Comparison of ENCODE assay signal across 8 cellular contexts in the genomic region with DNA sequence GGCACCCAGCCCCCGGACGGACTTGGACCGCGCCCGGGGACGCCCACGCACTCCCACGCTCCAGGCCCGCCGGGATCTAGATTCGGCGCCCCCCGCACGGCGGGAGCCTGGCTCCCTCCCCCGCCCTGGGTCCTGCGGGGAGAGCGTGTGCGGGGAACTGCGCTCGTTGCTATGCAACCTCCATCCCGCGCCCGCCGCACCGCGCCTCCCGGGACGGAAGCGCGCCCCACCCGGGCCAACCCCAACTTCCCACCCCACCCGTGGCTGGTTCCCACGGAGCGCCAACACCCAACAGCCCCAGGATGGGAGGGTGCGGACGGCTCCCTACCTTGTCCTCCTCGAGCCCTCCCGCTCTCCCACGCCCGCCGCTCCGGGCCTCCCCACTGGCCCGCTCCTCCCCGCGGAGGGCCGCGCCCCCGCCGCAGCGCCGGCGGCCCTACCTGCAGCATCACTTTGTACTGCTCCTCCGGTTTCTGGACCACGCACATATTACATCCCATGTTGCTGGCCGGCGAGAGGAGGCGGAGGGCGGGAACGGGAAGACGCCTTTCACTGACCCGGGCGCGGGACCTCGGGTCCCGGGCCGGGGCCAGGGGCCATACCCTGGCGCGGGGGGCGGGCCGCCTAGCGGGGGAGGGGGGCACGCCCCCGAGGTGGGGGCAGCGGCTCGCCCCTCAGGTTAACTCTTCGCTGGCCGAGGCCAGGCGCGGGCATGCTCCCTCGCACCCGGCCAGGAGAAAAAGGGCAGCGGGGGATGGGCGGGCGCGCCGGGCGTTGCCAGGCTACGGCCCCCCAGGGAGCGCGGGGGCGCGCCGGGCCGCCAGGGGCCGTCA. TPM values are rescaled to one million over a fixed set of nuclear protein-coding genes. Genes with fewer than 3 reads are reported as not detected.
DNase-seq lines count a peak whose midpoint lies in the region; ATAC-seq and TF ChIP-seq lines count a peak whose summit lies in the region.

A gene with protein sequence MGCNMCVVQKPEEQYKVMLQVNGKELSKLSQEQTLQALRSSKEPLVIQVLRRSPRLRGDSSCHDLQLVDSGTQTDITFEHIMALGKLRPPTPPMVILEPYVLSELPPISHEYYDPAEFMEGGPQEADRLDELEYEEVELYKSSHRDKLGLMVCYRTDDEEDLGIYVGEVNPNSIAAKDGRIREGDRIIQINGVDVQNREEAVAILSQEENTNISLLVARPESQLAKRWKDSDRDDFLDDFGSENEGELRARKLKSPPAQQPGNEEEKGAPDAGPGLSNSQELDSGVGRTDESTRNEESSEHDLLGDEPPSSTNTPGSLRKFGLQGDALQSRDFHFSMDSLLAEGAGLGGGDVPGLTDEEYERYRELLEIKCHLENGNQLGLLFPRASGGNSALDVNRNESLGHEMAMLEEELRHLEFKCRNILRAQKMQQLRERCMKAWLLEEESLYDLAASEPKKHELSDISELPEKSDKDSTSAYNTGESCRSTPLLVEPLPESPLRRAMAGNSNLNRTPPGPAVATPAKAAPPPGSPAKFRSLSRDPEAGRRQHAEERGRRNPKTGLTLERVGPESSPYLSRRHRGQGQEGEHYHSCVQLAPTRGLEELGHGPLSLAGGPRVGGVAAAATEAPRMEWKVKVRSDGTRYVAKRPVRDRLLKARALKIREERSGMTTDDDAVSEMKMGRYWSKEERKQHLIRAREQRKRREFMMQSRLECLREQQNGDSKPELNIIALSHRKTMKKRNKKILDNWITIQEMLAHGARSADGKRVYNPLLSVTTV (minus strand): TSS at position 746 of the 833 bp plus-strand sequence. CDS start 246 bp downstream, at position 500.

- peaks cover 21% of the 10 kb centered on the region for H3K4me1 ChIP-seq in GM23338 (ENCODE audit: insufficient read depth)
- no peaks in the 10 kb centered on the region for H3K4me1 ChIP-seq in gastrocnemius medialis

- H3K27me3 Mint-ChIP-seq in GM23338 (ENCODE audit: insufficient read depth, low read depth, poor library complexity): peaks cover 13% of the 10 kb centered on the region

- H3K36me3 ChIP-seq in GM23338 (ENCODE audit: insufficient read depth) (no peaks in the 10 kb centered on the region), gastrocnemius medialis (no peaks in the 10 kb centered on the region)

- no peaks in the 10 kb centered on the region for H3K9me3 ChIP-seq in gastrocnemius medialis

- DNase-seq in GM23338 (ENCODE audit: low spot score) (peak; percentile 53), SW480 (ENCODE audit: low spot score) (peak; percentile 31), head of caudate nucleus (peak in 29 of 42 donors; percentile 15 to 70 (median 54)), gastrocnemius medialis (no peak), NCI-H187 treated with DMSO at 0.1 percent for 48 hours (lab: John Stamatoyannopoulos, UW) (no peak)

- intact Hi-C loops in head of caudate nucleus (cut with DNase I) (no loop called here), gastrocnemius medialis (cut with DNase I; ENCODE audit: low total_unique reads) (no loop called here)

- H4K20me1 ChIP-seq in GM23338 (replicated peaks; ENCODE audit: insufficient read depth): no peaks in the 10 kb centered on the region; the same call in 1 of the 2 replicates

- H3K27me3 ChIP-seq in GM23338 (ENCODE audit: insufficient read depth) (no peaks in the 10 kb centered on the region), gastrocnemius medialis (peaks cover 0 to 23% (median 21%) of the 10 kb centered on the region in 3 donors)

- H3K4me2 ChIP-seq in GM23338: peak within 1 kb of the TSS; percentile 84

- no peaks in the 10 kb centered on the region for H3K9me3 Mint-ChIP-seq in GM23338

- peak; percentile 17 for ATAC-seq in GM23338
- no peak for ATAC-seq in gastrocnemius medialis
- ATAC-seq in GM19463 (IDR thresholded peaks at IDR 0.05; ENCODE audit: unreplicated experiment): no peak
- ATAC-seq in GM21423 (IDR thresholded peaks at IDR 0.05; ENCODE audit: unreplicated experiment): no peak
- ATAC-seq in HG03520 (IDR thresholded peaks at IDR 0.05; ENCODE audit: unreplicated experiment): no peak

- no peaks in the 10 kb centered on the region for H3F3A ChIP-seq in GM23338 (replicated peaks; ENCODE audit: low read depth)

- in situ Hi-C loops in gastrocnemius medialis (cut with MboI; ENCODE audit: low sequenced_read_pairs in 4 of 4): no loop called here

- peaks cover 57% of the 10 kb centered on the region for H3K79me2 ChIP-seq in GM23338 (replicated peaks; ENCODE audit: insufficient read depth)

- H3K4me3 ChIP-seq in GM23338: peak within 1 kb of the TSS; percentile 75
- peak within 1 kb of the TSS; percentile 22 to 42 (median 37) for H3K4me3 ChIP-seq in gastrocnemius medialis

- no peak within 1 kb of the TSS for H3K27ac Mint-ChIP-seq in GM23338

- H3K27ac ChIP-seq in GM23338 (ENCODE audit: low read depth) (peak within 1 kb of the TSS; percentile 87; the same call in 1 of the 2 replicates), gastrocnemius medialis (no peak within 1 kb of the TSS)

- H3K4me3 Mint-ChIP-seq in GM23338: peak within 1 kb of the TSS; percentile 83

- TF ChIP-seq POLR2A in gastrocnemius medialis (IDR thresholded peaks at IDR 0.05): no peak

- TF ChIP-seq CTCF in GM23338 (conservative IDR thresholded peaks at IDR 0.05; ENCODE audit: low read depth in 2 of 2): no peak
- TF ChIP-seq CTCF in gastrocnemius medialis (IDR thresholded peaks at IDR 0.05 in 4 of 5, conservative IDR thresholded peaks at IDR 0.05 in 1 of 5): no peak

- H3K36me3 Mint-ChIP-seq in GM23338 (ENCODE audit: low read depth): peaks cover 20% of the 10 kb centered on the region

- H3K4me1 Mint-ChIP-seq in GM23338: peaks cover 33% of the 10 kb centered on the region

- H3K9me2 ChIP-seq in GM23338 (ENCODE audit: insufficient read depth): no peaks in the 10 kb centered on the region

- no peak within 1 kb of the TSS for H2AFZ ChIP-seq in GM23338

TF ChIP-seq in GM23338, 12 proteins besides CTCF, POLR2A, EP300 and RAD21:
- TF ChIP-seq STAT1 (IDR thresholded peaks at IDR 0.05; ENCODE audit: unreplicated experiment): no peak
- no peak for TF ChIP-seq ZNF331 (CRISPR knock-in tag; IDR thresholded peaks at IDR 0.05; ENCODE audit: low read depth)

RNA-seq across cellular contexts. Expression of the gene that starts here (rescaled TPM):
- total RNA-seq in GM23338 (2014; rRNA removed; shearing (Covaris generic)): 194 and 230 TPM in 2 replicates
- polyA plus RNA-seq in GM23338 (2016; fragmentation: Nextera tagmentation; extraction: Ambion mirVana): 30.5 and 34.5 TPM in 2 replicates
- 1 to 10 TPM in 2 of 4 donors, under 1 TPM in 2; 0.59 to 2.2 (median 1.4) TPM for total RNA-seq in gastrocnemius medialis

Comparison
In these comparisons a context has a peak if more than half of its experiments do, and no peak if none do; other contexts are left out.
1. RNA of the gene that starts here (total RNA-seq): 194 to 230 TPM in GM23338; 0.59 to 2.2 TPM in gastrocnemius medialis; every median in the first group is over 10 times any median in the second.
2. DNase-seq: peak in GM23338 (single experiment), SW480 (single experiment) and head of caudate nucleus (29 of 42); none in gastrocnemius medialis (0 of 2) and NCI-H187 treated with DMSO at 0.1 percent for 48 hours (single experiment).